1 cellular context compared by ENCODE assay signal in genomic region chr3:45679805-45680204, GRCh38.
TF ChIP-seq lines count a peak whose summit lies in the region.

No MANE protein-coding gene starts in this region.

TF ChIP-seq in H1, 55 proteins besides CTCF, POLR2A, EP300 and RAD21 (continued from another document):
- TF ChIP-seq CEBPB (IDR thresholded peaks at IDR 0.05; ENCODE audit: low read depth, low read length): no peak
- TF ChIP-seq BRCA1 (IDR thresholded peaks at IDR 0.05; ENCODE audit: low read depth, low read length): no peak
- no peak for TF ChIP-seq CHD7 (IDR thresholded peaks at IDR 0.05; ENCODE audit: insufficient replicate concordance, low read length)
